ENCODE assay signal across 20 cellular contexts in the genomic region with DNA sequence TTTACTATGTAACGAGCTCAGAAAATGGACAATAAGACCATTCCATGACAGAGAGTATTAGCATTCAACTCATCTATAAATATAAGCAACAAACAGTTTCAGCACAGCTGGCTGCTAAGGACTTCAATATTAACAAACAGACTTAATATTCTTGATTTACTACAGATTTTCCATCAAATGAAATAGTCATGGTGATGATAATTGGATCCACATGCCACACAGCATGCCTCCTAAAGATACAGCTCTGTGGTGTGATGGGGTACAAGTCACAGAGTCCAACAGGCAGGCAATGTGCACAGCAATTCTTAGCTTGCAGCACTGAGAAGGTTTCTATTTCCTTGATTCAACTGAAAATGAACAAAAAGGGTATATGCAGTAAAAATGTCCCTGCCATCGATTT.
DNase-seq lines count a peak whose midpoint lies in the region; ATAC-seq and TF ChIP-seq lines count a peak whose summit lies in the region.
"Had no signal": no experiment of that assay in that cellular context is flagged by ENCODE, and none has a peak within 500 bp of the region (broad histone marks: within the 10 kb centered on the region; RNA-seq: fewer than 3 reads in every experiment).

No MANE protein-coding gene starts in this region.

- H3K4me3 ChIP-seq in HEK293 (ENCODE audit: low read depth, low read length) (no peak overlapping the region), adipocyte (ENCODE audit: low read length) (no peak overlapping the region), fibroblast of mammary gland (ENCODE audit: control insufficient read depth, low read depth, low read length) (no peak overlapping the region)
- H3K4me3 ChIP-seq: SJSA1 had no signal

- CTCF ChIA-PET in HEK293 (lab: Yijun Ruan, JAX), result interaction anchor here (0.6 to 1.3 kb wide), 2 partner anchors 9 to 286 kb away, joined by 3 to 4 read pairs; no protein-coding TSS in a partner anchor

- H3K36me3 ChIP-seq in HEK293 (ENCODE audit: control insufficient read depth in 2 of 2, insufficient read depth in 1 of 2, low read length in 2 of 2), result no peaks in the 10 kb centered on the region
- no peaks in the 10 kb centered on the region for H3K36me3 ChIP-seq in adipocyte (ENCODE audit: control insufficient read depth, insufficient read depth, low read length, severe bottlenecking)
- H3K36me3 ChIP-seq: BE2C, SJSA1 had no signal

- no peak overlapping the region for H3K27ac ChIP-seq in HEK293 (ENCODE audit: extremely low read depth, low read depth, low read length)
- H3K27ac ChIP-seq: KMS-11, SJSA1 had no signal

- TF ChIP-seq CTCF in HEK293 (tag by site-specific recombination; IDR thresholded peaks at IDR 0.05), result no peak
- no peak for TF ChIP-seq CTCF in fibroblast of mammary gland (conservative IDR thresholded peaks at IDR 0.05; ENCODE audit: control insufficient read depth, insufficient read depth, low read depth, low read length)

- H3K4me1 ChIP-seq in HEK293 (ENCODE audit: control insufficient read depth, insufficient read depth, low read length) (peaks cover 24% of the 10 kb centered on the region), adipocyte (ENCODE audit: control insufficient read depth, insufficient read depth, low read length) (no peaks in the 10 kb centered on the region)
- H3K4me1 ChIP-seq: SJSA1 had no signal

- ATAC-seq in HG02759 (IDR thresholded peaks at IDR 0.05; ENCODE audit: unreplicated experiment), result no peak
- ATAC-seq: Right ventricle myocardium inferior had no signal

- no peak overlapping the region for H3K9ac ChIP-seq in adipocyte (ENCODE audit: low read length)
- H3K9ac ChIP-seq: KMS-11 had no signal

- H3K27me3 ChIP-seq in adipocyte (replicated peaks; ENCODE audit: control insufficient read depth, insufficient read depth, low read length), result no peaks in the 10 kb centered on the region
- H3K27me3 ChIP-seq: BE2C, SJSA1 had no signal

- DNase-seq in adipocyte (ENCODE audit: low read depth) (peak; percentile 43), fibroblast of mammary gland (ENCODE audit: low read depth) (peak; percentile 38), superior temporal gyrus (ENCODE audit: extremely low spot score) (peak; percentile 68), LoVo (ENCODE audit: low spot score) (no peak), NCI-H748 treated with DMSO at 0.1 percent for 48 hours (lab: John Stamatoyannopoulos, UW) (no peak)
- DNase-seq: BE2C, DMS53, GF-D8, H7, NCI-H1105, NCI-H146, NCI-H2029, NCI-H226, NCI-H524, OCI-M1 had no signal

- POLR2A ChIA-PET in HEK293 (lab: Yijun Ruan, JAX), result interaction anchor here (0.7 to 3.2 kb wide), 3 partner anchors 45 to 299 kb away, joined by 3 to 24 read pairs (median 11); partner anchors contain the start of genes DOCK4, IFRD1 and ZNF277

- H3K9me3 ChIP-seq in HEK293 (ENCODE audit: control insufficient read depth, insufficient read depth, low read depth, low read length) (no peaks in the 10 kb centered on the region), adipocyte (ENCODE audit: control insufficient read depth, low read length) (no peaks in the 10 kb centered on the region)
- H3K9me3 ChIP-seq: BE2C, SJSA1 had no signal

TF ChIP-seq in HEK293, 187 proteins besides CTCF, POLR2A, EP300 and RAD21:
- TF ChIP-seq, protein P1, sequence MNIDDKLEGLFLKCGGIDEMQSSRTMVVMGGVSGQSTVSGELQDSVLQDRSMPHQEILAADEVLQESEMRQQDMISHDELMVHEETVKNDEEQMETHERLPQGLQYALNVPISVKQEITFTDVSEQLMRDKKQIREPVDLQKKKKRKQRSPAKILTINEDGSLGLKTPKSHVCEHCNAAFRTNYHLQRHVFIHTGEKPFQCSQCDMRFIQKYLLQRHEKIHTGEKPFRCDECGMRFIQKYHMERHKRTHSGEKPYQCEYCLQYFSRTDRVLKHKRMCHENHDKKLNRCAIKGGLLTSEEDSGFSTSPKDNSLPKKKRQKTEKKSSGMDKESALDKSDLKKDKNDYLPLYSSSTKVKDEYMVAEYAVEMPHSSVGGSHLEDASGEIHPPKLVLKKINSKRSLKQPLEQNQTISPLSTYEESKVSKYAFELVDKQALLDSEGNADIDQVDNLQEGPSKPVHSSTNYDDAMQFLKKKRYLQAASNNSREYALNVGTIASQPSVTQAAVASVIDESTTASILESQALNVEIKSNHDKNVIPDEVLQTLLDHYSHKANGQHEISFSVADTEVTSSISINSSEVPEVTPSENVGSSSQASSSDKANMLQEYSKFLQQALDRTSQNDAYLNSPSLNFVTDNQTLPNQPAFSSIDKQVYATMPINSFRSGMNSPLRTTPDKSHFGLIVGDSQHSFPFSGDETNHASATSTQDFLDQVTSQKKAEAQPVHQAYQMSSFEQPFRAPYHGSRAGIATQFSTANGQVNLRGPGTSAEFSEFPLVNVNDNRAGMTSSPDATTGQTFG (tag by site-specific recombination; IDR thresholded peaks at IDR 0.05; ENCODE audit: borderline replicate concordance), result no peak
- TF ChIP-seq ZIC2 (tag by site-specific recombination; IDR thresholded peaks at IDR 0.05) (0 out of 2 replicates have a peak, but pooled peaks have one; percentile 21), FEZF1 (tag by site-specific recombination; IDR thresholded peaks at IDR 0.05) (peak; percentile 57)
TF ChIP-seq in HEK293: peak in this region for 2.

Comparison
In these comparisons a context has a peak if more than half of its experiments do, and no peak if none do; other contexts are left out.
1. DNase-seq: peak in adipocyte (single experiment), fibroblast of mammary gland (single experiment) and superior temporal gyrus (single experiment); none in LoVo (single experiment) and NCI-H748 treated with DMSO at 0.1 percent for 48 hours (single experiment).